Comparison of ENCODE assay signal across 1 cellular context in the genomic region with DNA sequence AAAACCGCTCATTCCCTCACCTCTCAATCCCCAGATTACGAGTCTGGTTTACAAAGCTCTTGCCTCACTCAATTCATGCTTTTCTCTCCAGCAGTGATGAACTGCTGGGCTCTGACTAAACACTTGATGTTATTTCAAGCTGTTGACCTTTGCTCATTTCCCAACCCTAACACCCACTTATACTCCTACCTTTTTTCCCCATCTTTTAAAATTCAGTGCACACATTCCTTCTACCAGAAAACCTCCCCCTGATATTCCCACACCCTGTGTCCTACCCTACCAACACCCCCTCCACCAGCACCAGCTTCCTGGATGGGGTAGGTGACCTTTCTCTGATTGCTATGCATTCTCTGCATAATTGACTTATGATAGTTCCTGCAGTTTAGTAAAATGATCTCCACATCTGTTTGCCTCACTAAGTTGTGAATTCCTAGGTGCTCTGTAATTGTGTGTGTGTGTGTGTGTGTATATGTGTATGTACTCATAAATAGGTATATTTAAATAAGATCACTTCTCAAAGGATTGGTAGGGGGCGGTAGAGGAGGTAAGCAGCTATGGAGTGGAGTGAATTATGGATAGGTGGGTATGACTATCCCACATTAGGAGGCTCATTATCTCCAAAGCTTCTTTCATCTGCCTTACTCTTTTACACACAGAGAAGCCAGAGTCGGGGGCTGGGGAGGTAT.
TF ChIP-seq lines count a peak whose summit lies in the region.

No MANE protein-coding gene starts in this region.

TF ChIP-seq in HepG2, 621 proteins besides CTCF, POLR2A, EP300 and RAD21 (continued from another document and continues in another):
- TF ChIP-seq, protein P1, sequence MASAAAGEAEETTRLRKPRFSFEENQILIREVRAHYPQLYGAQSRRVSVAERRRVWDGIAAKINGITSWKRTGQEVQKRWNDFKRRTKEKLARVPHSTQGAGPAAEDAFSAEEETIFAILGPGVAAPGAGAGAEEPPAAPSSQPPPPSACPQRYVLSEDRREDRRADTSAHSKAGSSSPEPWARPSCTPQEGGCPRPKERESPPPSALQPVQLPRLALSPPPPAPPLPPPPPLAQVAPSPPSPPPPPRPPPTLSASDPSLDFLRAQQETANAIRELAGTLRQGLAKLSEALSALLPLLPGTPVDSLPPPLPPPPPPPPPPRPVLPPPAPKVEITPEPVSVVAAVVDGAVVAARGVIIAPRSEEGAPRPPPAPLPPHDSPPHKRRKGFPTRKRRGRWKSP (CRISPR knock-in tag; IDR thresholded peaks at IDR 0.05) = no peak
- 0 out of 2 replicates have a peak, but pooled peaks have one; percentile 8 for TF ChIP-seq NFYC (CRISPR knock-in tag; IDR thresholded peaks at IDR 0.05)
- TF ChIP-seq RARG (CRISPR knock-in tag; IDR thresholded peaks at IDR 0.05; ENCODE audit: low read depth) = no peak
- TF ChIP-seq, protein P2, sequence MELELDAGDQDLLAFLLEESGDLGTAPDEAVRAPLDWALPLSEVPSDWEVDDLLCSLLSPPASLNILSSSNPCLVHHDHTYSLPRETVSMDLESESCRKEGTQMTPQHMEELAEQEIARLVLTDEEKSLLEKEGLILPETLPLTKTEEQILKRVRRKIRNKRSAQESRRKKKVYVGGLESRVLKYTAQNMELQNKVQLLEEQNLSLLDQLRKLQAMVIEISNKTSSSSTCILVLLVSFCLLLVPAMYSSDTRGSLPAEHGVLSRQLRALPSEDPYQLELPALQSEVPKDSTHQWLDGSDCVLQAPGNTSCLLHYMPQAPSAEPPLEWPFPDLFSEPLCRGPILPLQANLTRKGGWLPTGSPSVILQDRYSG (CRISPR knock-in tag; IDR thresholded peaks at IDR 0.05) = 0 out of 2 replicates have a peak, but pooled peaks have one; percentile 34
- TF ChIP-seq ZBTB38 (CRISPR knock-in tag; IDR thresholded peaks at IDR 0.05) = no peak
- TF ChIP-seq HHEX (CRISPR knock-in tag; IDR thresholded peaks at IDR 0.05) = no peak
- no peak for TF ChIP-seq RFXANK (CRISPR knock-in tag; IDR thresholded peaks at IDR 0.05)
- no peak for TF ChIP-seq KDM6A (CRISPR knock-in tag; IDR thresholded peaks at IDR 0.05; ENCODE audit: low read depth)
- no peak for TF ChIP-seq RFXAP (CRISPR knock-in tag; IDR thresholded peaks at IDR 0.05; ENCODE audit: borderline replicate concordance)
- TF ChIP-seq PCBP2 (optimal IDR thresholded peaks at IDR 0.05; ENCODE audit: low read depth, low read length, poor library complexity, severe bottlenecking) = no peak
- TF ChIP-seq POLR2G (IDR thresholded peaks at IDR 0.05; ENCODE audit: low read depth, low read length) = peak; percentile 54
- TF ChIP-seq ZNF788 (CRISPR knock-in tag; IDR thresholded peaks at IDR 0.05; ENCODE audit: borderline replicate concordance) = no peak
- no peak for TF ChIP-seq PLRG1 (conservative IDR thresholded peaks at IDR 0.05)
- TF ChIP-seq, protein P3, sequence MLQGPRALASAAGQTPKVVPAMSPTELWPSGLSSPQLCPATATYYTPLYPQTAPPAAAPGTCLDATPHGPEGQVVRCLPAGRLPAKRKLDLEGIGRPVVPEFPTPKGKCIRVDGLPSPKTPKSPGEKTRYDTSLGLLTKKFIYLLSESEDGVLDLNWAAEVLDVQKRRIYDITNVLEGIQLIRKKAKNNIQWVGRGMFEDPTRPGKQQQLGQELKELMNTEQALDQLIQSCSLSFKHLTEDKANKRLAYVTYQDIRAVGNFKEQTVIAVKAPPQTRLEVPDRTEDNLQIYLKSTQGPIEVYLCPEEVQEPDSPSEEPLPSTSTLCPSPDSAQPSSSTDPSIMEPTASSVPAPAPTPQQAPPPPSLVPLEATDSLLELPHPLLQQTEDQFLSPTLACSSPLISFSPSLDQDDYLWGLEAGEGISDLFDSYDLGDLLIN (CRISPR knock-in tag; IDR thresholded peaks at IDR 0.05; ENCODE audit: borderline replicate concordance) = no peak
- no peak for TF ChIP-seq HNRNPLL (IDR thresholded peaks at IDR 0.05; ENCODE audit: low read depth, low read length, poor library complexity, severe bottlenecking)
- TF ChIP-seq MED1 (CRISPR knock-in tag; IDR thresholded peaks at IDR 0.05) = peak; percentile 33; the same call in 1 of the 2 replicates
- TF ChIP-seq, protein P4, sequence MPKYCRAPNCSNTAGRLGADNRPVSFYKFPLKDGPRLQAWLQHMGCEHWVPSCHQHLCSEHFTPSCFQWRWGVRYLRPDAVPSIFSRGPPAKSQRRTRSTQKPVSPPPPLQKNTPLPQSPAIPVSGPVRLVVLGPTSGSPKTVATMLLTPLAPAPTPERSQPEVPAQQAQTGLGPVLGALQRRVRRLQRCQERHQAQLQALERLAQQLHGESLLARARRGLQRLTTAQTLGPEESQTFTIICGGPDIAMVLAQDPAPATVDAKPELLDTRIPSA (CRISPR knock-in tag; IDR thresholded peaks at IDR 0.05; ENCODE audit: borderline replicate concordance) = no peak
- no peak for TF ChIP-seq ZNF317 (CRISPR knock-in tag; IDR thresholded peaks at IDR 0.05)
- TF ChIP-seq REPIN1 (CRISPR knock-in tag; IDR thresholded peaks at IDR 0.05; ENCODE audit: borderline replicate concordance, low read depth) = no peak
- TF ChIP-seq MEF2D (CRISPR knock-in tag; IDR thresholded peaks at IDR 0.05) = no peak; the same call in 1 of the 2 replicates
- TF ChIP-seq, protein P5, sequence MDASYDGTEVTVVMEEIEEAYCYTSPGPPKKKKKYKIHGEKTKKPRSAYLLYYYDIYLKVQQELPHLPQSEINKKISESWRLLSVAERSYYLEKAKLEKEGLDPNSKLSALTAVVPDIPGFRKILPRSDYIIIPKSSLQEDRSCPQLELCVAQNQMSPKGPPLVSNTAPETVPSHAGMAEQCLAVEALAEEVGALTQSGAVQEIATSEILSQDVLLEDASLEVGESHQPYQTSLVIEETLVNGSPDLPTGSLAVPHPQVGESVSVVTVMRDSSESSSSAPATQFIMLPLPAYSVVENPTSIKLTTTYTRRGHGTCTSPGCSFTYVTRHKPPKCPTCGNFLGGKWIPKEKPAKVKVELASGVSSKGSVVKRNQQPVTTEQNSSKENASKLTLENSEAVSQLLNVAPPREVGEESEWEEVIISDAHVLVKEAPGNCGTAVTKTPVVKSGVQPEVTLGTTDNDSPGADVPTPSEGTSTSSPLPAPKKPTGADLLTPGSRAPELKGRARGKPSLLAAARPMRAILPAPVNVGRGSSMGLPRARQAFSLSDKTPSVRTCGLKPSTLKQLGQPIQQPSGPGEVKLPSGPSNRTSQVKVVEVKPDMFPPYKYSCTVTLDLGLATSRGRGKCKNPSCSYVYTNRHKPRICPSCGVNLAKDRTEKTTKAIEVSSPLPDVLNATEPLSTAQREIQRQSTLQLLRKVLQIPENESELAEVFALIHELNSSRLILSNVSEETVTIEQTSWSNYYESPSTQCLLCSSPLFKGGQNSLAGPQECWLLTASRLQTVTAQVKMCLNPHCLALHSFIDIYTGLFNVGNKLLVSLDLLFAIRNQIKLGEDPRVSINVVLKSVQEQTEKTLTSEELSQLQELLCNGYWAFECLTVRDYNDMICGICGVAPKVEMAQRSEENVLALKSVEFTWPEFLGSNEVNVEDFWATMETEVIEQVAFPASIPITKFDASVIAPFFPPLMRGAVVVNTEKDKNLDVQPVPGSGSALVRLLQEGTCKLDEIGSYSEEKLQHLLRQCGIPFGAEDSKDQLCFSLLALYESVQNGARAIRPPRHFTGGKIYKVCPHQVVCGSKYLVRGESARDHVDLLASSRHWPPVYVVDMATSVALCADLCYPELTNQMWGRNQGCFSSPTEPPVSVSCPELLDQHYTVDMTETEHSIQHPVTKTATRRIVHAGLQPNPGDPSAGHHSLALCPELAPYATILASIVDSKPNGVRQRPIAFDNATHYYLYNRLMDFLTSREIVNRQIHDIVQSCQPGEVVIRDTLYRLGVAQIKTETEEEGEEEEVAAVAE (CRISPR knock-in tag; IDR thresholded peaks at IDR 0.05; ENCODE audit: borderline replicate concordance) = 0 out of 2 replicates have a peak, but pooled peaks have one; percentile 30
- no peak for TF ChIP-seq ZNF747 (CRISPR knock-in tag; IDR thresholded peaks at IDR 0.05; ENCODE audit: borderline replicate concordance)
- no peak for TF ChIP-seq SOX6 (IDR thresholded peaks at IDR 0.05)
- TF ChIP-seq SOX6 (CRISPR knock-in tag; IDR thresholded peaks at IDR 0.05) = 0 out of 2 replicates have a peak, but pooled peaks have one; percentile 29
- TF ChIP-seq CCDC6 (CRISPR knock-in tag; IDR thresholded peaks at IDR 0.05) = 0 out of 2 replicates have a peak, but pooled peaks have one; percentile 9
- TF ChIP-seq TAF1 (CRISPR knock-in tag; IDR thresholded peaks at IDR 0.05) = no peak
- no peak for TF ChIP-seq SATB2 (CRISPR knock-in tag; IDR thresholded peaks at IDR 0.05)
- TF ChIP-seq MIXL1 (CRISPR knock-in tag; IDR thresholded peaks at IDR 0.05) = 0 out of 2 replicates have a peak, but pooled peaks have one; percentile 17
- no peak for TF ChIP-seq MAF1 (CRISPR knock-in tag; IDR thresholded peaks at IDR 0.05; ENCODE audit: borderline replicate concordance)
- no peak for TF ChIP-seq JUND (CRISPR knock-in tag; IDR thresholded peaks at IDR 0.05)
- no peak for TF ChIP-seq ZNF547 (CRISPR knock-in tag; IDR thresholded peaks at IDR 0.05)
- TF ChIP-seq, protein P6, sequence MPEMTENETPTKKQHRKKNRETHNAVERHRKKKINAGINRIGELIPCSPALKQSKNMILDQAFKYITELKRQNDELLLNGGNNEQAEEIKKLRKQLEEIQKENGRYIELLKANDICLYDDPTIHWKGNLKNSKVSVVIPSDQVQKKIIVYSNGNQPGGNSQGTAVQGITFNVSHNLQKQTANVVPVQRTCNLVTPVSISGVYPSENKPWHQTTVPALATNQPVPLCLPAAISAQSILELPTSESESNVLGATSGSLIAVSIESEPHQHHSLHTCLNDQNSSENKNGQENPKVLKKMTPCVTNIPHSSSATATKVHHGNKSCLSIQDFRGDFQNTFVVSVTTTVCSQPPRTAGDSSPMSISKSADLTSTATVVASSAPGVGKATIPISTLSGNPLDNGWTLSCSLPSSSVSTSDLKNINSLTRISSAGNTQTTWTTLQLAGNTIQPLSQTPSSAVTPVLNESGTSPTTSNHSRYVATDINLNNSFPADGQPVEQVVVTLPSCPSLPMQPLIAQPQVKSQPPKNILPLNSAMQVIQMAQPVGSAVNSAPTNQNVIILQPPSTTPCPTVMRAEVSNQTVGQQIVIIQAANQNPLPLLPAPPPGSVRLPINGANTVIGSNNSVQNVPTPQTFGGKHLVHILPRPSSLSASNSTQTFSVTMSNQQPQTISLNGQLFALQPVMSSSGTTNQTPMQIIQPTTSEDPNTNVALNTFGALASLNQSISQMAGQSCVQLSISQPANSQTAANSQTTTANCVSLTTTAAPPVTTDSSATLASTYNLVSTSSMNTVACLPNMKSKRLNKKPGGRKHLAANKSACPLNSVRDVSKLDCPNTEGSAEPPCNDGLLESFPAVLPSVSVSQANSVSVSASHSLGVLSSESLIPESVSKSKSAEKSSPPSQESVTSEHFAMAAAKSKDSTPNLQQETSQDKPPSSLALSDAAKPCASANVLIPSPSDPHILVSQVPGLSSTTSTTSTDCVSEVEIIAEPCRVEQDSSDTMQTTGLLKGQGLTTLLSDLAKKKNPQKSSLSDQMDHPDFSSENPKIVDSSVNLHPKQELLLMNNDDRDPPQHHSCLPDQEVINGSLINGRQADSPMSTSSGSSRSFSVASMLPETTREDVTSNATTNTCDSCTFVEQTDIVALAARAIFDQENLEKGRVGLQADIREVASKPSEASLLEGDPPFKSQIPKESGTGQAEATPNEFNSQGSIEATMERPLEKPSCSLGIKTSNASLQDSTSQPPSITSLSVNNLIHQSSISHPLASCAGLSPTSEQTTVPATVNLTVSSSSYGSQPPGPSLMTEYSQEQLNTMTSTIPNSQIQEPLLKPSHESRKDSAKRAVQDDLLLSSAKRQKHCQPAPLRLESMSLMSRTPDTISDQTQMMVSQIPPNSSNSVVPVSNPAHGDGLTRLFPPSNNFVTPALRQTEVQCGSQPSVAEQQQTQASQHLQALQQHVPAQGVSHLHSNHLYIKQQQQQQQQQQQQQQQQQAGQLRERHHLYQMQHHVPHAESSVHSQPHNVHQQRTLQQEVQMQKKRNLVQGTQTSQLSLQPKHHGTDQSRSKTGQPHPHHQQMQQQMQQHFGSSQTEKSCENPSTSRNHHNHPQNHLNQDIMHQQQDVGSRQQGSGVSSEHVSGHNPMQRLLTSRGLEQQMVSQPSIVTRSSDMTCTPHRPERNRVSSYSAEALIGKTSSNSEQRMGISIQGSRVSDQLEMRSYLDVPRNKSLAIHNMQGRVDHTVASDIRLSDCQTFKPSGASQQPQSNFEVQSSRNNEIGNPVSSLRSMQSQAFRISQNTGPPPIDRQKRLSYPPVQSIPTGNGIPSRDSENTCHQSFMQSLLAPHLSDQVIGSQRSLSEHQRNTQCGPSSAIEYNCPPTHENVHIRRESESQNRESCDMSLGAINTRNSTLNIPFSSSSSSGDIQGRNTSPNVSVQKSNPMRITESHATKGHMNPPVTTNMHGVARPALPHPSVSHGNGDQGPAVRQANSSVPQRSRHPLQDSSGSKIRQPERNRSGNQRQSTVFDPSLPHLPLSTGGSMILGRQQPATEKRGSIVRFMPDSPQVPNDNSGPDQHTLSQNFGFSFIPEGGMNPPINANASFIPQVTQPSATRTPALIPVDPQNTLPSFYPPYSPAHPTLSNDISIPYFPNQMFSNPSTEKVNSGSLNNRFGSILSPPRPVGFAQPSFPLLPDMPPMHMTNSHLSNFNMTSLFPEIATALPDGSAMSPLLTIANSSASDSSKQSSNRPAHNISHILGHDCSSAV (CRISPR knock-in tag; IDR thresholded peaks at IDR 0.05; ENCODE audit: borderline replicate concordance) = no peak
- TF ChIP-seq, protein P7, sequence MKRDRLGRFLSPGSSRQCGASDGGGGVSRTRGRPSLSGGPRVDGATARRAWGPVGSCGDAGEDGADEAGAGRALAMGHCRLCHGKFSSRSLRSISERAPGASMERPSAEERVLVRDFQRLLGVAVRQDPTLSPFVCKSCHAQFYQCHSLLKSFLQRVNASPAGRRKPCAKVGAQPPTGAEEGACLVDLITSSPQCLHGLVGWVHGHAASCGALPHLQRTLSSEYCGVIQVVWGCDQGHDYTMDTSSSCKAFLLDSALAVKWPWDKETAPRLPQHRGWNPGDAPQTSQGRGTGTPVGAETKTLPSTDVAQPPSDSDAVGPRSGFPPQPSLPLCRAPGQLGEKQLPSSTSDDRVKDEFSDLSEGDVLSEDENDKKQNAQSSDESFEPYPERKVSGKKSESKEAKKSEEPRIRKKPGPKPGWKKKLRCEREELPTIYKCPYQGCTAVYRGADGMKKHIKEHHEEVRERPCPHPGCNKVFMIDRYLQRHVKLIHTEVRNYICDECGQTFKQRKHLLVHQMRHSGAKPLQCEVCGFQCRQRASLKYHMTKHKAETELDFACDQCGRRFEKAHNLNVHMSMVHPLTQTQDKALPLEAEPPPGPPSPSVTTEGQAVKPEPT (CRISPR knock-in tag; IDR thresholded peaks at IDR 0.05; ENCODE audit: low read depth) = no peak
- TF ChIP-seq MBD4 (IDR thresholded peaks at IDR 0.05; ENCODE audit: borderline replicate concordance, low read length) = no peak
